In genomic region chr6:12813321-12813720, GRCh38 we compare ENCODE assay signal across 1 cellular context.
TF ChIP-seq lines count a peak whose summit lies in the region.

No MANE protein-coding gene starts in this region.

TF ChIP-seq in SK-N-SH treated with all-trans-retinoic acid at 6 μM for 48 hours, 23 proteins besides CTCF, POLR2A, EP300 and RAD21 (continued from another document):
- TF ChIP-seq PATZ1 (CRISPR knock-in tag; IDR thresholded peaks at IDR 0.05; ENCODE audit: borderline replicate concordance) (no peak), CSRNP3 (CRISPR knock-in tag; IDR thresholded peaks at IDR 0.05) (no peak), SNAI2 (CRISPR knock-in tag; IDR thresholded peaks at IDR 0.05) (no peak), ZNF565 (CRISPR knock-in tag; conservative IDR thresholded peaks at IDR 0.05; ENCODE audit: low read depth) (no peak), ISL1 (CRISPR knock-in tag; IDR thresholded peaks at IDR 0.05) (no peak), ZNF70 (CRISPR knock-in tag; IDR thresholded peaks at IDR 0.05) (no peak), BACH2 (CRISPR knock-in tag; IDR thresholded peaks at IDR 0.05; ENCODE audit: borderline replicate concordance) (no peak), TCF4 (CRISPR knock-in tag; IDR thresholded peaks at IDR 0.05; ENCODE audit: borderline replicate concordance) (no peak)
- TF ChIP-seq, protein P1, sequence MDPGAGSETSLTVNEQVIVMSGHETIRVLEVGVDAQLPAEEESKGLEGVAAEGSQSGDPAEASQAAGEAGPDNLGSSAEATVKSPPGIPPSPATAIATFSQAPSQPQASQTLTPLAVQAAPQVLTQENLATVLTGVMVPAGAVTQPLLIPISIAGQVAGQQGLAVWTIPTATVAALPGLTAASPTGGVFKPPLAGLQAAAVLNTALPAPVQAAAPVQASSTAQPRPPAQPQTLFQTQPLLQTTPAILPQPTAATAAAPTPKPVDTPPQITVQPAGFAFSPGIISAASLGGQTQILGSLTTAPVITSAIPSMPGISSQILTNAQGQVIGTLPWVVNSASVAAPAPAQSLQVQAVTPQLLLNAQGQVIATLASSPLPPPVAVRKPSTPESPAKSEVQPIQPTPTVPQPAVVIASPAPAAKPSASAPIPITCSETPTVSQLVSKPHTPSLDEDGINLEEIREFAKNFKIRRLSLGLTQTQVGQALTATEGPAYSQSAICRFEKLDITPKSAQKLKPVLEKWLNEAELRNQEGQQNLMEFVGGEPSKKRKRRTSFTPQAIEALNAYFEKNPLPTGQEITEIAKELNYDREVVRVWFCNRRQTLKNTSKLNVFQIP (CRISPR knock-in tag; IDR thresholded peaks at IDR 0.05; ENCODE audit: borderline replicate concordance, low read depth), result no peak
